ENCODE assay signal across 1 cellular context in the genomic region with DNA sequence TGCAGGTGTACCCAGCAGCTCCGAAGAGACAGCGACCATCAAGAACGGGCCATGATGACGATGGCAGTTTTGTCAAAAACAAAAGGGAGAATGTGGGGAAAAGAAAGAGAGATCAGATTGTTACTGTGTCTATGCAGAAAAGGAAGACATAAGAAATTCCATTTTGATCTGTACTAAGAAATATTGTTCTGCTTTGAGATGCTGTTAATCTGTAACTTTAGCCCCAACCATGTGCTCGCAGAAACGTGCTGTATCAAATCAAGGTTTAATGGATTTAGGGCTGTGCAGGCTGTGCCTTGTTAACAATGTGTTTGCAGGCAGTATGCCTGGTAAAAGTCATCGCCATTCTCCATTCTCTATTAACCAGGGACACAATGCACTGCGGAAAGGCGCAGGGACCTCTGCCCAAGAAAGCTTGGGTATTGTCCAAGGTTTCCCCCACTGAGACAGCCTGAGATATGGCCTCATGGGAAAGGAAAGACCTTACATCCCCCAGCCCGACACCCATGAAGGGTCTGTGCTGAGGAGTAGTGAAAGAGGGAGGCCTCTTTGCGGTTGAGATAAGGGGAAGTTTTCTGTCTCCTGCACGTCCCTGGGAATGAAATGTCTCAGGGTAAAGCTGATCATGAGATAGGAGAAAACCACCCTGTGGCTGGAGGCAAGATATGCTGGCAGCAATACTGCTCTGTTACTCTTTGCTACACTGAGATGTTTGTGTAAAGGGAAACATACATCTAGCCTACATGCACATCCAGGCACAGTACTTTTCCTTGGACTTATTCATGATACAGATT.
A peak's percentile ranks its signal among the peaks of the same experiment; 100 is the strongest.
TF ChIP-seq lines count a peak whose summit lies in the region.
"Not testable (repeated sequence)": the region's sequence is repeated elsewhere in the genome, so short reads cannot be mapped to it uniquely, and the experiment has no call there.

No MANE protein-coding gene starts in this region.

TF ChIP-seq in K562, 482 proteins besides CTCF, POLR2A, EP300 and RAD21 (continued from another document and continues in another):
- 0 out of 2 replicates have a peak, but pooled peaks have one; percentile 21 for TF ChIP-seq CC2D1A (IDR thresholded peaks at IDR 0.05)
- TF ChIP-seq, protein P1, sequence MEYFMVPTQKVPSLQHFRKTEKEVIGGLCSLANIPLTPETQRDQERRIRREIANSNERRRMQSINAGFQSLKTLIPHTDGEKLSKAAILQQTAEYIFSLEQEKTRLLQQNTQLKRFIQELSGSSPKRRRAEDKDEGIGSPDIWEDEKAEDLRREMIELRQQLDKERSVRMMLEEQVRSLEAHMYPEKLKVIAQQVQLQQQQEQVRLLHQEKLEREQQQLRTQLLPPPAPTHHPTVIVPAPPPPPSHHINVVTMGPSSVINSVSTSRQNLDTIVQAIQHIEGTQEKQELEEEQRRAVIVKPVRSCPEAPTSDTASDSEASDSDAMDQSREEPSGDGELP (CRISPR knock-in tag; IDR thresholded peaks at IDR 0.05; ENCODE audit: borderline replicate concordance) = 0 out of 2 replicates have a peak, but pooled peaks have one; percentile 33
- 0 out of 2 replicates have a peak, but pooled peaks have one; percentile 39 for TF ChIP-seq MYNN (IDR thresholded peaks at IDR 0.05)
- not testable (repeated sequence) for TF ChIP-seq MYNN (CRISPR knock-in tag; IDR thresholded peaks at IDR 0.05); TEAD4 (CRISPR knock-in tag; IDR thresholded peaks at IDR 0.05; ENCODE audit: borderline replicate concordance); FOXM1 (CRISPR knock-in tag; IDR thresholded peaks at IDR 0.05; ENCODE audit: low read depth); ATF1 (CRISPR knock-in tag; IDR thresholded peaks at IDR 0.05)
- TF ChIP-seq ARID1B (IDR thresholded peaks at IDR 0.05) = peak; percentile 89
- TF ChIP-seq, protein P2, sequence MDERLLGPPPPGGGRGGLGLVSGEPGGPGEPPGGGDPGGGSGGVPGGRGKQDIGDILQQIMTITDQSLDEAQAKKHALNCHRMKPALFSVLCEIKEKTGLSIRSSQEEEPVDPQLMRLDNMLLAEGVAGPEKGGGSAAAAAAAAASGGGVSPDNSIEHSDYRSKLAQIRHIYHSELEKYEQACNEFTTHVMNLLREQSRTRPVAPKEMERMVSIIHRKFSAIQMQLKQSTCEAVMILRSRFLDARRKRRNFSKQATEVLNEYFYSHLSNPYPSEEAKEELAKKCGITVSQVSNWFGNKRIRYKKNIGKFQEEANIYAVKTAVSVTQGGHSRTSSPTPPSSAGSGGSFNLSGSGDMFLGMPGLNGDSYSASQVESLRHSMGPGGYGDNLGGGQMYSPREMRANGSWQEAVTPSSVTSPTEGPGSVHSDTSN (CRISPR knock-in tag; IDR thresholded peaks at IDR 0.05; ENCODE audit: low read depth) = not testable (repeated sequence)
- TF ChIP-seq, protein P2 (tag; conservative IDR thresholded peaks at IDR 0.05; ENCODE audit: low read depth) = peak; percentile 41; the same call in 1 of the 2 replicates
- TF ChIP-seq BCOR (IDR thresholded peaks at IDR 0.05) = peak; percentile 81
- TF ChIP-seq ZEB2 (IDR thresholded peaks at IDR 0.05) = peak; percentile 56; the same call in 1 of the 2 replicates
- peak; percentile 53 for TF ChIP-seq ATF7 (IDR thresholded peaks at IDR 0.05)
- peak; percentile 80 for TF ChIP-seq MTA1 (IDR thresholded peaks at IDR 0.05; ENCODE audit: borderline replicate concordance)
- peak; percentile 62 for TF ChIP-seq CBFA2T2 (conservative IDR thresholded peaks at IDR 0.05)
- TF ChIP-seq, protein P3, sequence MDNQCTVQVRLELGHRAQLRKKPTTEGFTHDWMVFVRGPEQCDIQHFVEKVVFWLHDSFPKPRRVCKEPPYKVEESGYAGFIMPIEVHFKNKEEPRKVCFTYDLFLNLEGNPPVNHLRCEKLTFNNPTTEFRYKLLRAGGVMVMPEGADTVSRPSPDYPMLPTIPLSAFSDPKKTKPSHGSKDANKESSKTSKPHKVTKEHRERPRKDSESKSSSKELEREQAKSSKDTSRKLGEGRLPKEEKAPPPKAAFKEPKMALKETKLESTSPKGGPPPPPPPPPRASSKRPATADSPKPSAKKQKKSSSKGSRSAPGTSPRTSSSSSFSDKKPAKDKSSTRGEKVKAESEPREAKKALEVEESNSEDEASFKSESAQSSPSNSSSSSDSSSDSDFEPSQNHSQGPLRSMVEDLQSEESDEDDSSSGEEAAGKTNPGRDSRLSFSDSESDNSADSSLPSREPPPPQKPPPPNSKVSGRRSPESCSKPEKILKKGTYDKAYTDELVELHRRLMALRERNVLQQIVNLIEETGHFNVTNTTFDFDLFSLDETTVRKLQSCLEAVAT (IDR thresholded peaks at IDR 0.05) = peak in 1 of 2 experiments; percentile 95; a peak in 2 of 4 replicates
- peak; percentile 49 for TF ChIP-seq HDAC3 (IDR thresholded peaks at IDR 0.05; ENCODE audit: borderline replicate concordance, partially characterized antibody)
- peak; percentile 22; the same call in 1 of the 2 replicates for TF ChIP-seq POLR2AphosphoS5 (IDR thresholded peaks at IDR 0.05; ENCODE audit: control insufficient read depth, insufficient read depth, low read depth, low read length)
- TF ChIP-seq ZNF766 (CRISPR knock-in tag; conservative IDR thresholded peaks at IDR 0.05) = peak; percentile 55; the same call in 1 of the 2 replicates
- TF ChIP-seq MBD2 (IDR thresholded peaks at IDR 0.05; ENCODE audit: borderline replicate concordance, low read depth) = peak; percentile 37; the same call in 1 of the 2 replicates
- TF ChIP-seq CTBP1 (IDR thresholded peaks at IDR 0.05; ENCODE audit: borderline replicate concordance) = peak; percentile 89
- TF ChIP-seq, protein P4, sequence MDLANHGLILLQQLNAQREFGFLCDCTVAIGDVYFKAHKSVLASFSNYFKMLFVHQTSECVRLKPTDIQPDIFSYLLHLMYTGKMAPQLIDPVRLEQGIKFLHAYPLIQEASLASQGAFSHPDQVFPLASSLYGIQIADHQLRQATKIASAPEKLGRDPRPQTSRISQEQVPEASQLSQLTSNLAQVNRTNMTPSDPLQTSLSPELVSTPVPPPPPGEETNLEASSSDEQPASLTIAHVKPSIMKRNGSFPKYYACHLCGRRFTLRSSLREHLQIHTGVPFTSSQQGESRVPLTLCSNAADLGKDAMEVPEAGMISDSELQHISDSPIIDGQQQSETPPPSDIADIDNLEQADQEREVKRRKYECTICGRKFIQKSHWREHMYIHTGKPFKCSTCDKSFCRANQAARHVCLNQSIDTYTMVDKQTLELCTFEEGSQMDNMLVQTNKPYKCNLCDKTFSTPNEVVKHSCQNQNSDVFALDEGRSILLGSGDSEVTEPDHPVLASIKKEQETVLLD (IDR thresholded peaks at IDR 0.05) = peak; percentile 64; the same call in 1 of the 2 replicates
- peak; percentile 62 for TF ChIP-seq FOSL1 (tag; conservative IDR thresholded peaks at IDR 0.05)
- TF ChIP-seq SOX6 (IDR thresholded peaks at IDR 0.05) = peak; percentile 89
- TF ChIP-seq, protein P5, sequence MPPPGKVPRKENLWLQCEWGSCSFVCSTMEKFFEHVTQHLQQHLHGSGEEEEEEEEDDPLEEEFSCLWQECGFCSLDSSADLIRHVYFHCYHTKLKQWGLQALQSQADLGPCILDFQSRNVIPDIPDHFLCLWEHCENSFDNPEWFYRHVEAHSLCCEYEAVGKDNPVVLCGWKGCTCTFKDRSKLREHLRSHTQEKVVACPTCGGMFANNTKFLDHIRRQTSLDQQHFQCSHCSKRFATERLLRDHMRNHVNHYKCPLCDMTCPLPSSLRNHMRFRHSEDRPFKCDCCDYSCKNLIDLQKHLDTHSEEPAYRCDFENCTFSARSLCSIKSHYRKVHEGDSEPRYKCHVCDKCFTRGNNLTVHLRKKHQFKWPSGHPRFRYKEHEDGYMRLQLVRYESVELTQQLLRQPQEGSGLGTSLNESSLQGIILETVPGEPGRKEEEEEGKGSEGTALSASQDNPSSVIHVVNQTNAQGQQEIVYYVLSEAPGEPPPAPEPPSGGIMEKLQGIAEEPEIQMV (tag; conservative IDR thresholded peaks at IDR 0.05; ENCODE audit: low read depth) = peak; percentile 49; the same call in 1 of the 2 replicates
- peak; percentile 43; the same call in 1 of the 2 replicates for TF ChIP-seq ZBTB17 (CRISPR knock-in tag; IDR thresholded peaks at IDR 0.05)
- TF ChIP-seq, protein P6, sequence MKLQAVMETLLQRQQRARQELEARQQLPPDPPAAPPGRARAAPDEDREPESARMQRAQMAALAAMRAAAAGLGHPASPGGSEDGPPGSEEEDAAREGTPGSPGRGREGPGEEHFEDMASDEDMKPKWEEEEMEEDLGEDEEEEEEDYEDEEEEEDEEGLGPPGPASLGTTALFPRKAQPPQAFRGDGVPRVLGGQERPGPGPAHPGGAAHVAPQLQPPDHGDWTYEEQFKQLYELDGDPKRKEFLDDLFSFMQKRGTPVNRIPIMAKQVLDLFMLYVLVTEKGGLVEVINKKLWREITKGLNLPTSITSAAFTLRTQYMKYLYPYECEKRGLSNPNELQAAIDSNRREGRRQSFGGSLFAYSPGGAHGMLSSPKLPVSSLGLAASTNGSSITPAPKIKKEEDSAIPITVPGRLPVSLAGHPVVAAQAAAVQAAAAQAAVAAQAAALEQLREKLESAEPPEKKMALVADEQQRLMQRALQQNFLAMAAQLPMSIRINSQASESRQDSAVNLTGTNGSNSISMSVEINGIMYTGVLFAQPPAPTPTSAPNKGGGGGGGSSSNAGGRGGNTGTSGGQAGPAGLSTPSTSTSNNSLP (IDR thresholded peaks at IDR 0.05; ENCODE audit: borderline replicate concordance, low read depth, low read length) = 0 out of 2 replicates have a peak, but pooled peaks have one; percentile 20
- peak in 1 of 2 experiments; percentile 78; a peak in 1 of 4 replicates for TF ChIP-seq ARNT (IDR thresholded peaks at IDR 0.05)
- 0 out of 2 replicates have a peak, but pooled peaks have one; percentile 61 for TF ChIP-seq SMAD3 (CRISPR knock-in tag; conservative IDR thresholded peaks at IDR 0.05)
- TF ChIP-seq SREBF2 (CRISPR knock-in tag; IDR thresholded peaks at IDR 0.05) = 0 out of 2 replicates have a peak, but pooled peaks have one; percentile 14
- peak in 1 of 2 experiments; percentile 93; a peak in 2 of 4 replicates for TF ChIP-seq TEAD1 (CRISPR knock-in tag; IDR thresholded peaks at IDR 0.05)
- TF ChIP-seq TEAD4 (IDR thresholded peaks at IDR 0.05; ENCODE audit: low read length) = peak; percentile 65; the same call in 1 of the 2 replicates
- peak; percentile 81; the same call in 1 of the 2 replicates for TF ChIP-seq CBFB (CRISPR knock-in tag; IDR thresholded peaks at IDR 0.05)
- TF ChIP-seq RCOR1 (IDR thresholded peaks at IDR 0.05; ENCODE audit: borderline replicate concordance in 1 of 2, low read depth in 2 of 2, low read length in 2 of 2) = peak in 1 of 2 experiments; percentile 94; a peak in 2 of 4 replicates
- 0 out of 2 replicates have a peak, but pooled peaks have one; percentile 14 for TF ChIP-seq FOXM1 (IDR thresholded peaks at IDR 0.05; ENCODE audit: low read depth)
- TF ChIP-seq SMAD4 (CRISPR knock-in tag; conservative IDR thresholded peaks at IDR 0.05) = peak; percentile 86
- peak in 1 of 2 experiments; percentile 27; a peak in 2 of 4 replicates for TF ChIP-seq NONO (IDR thresholded peaks at IDR 0.05; ENCODE audit: low read depth in 2 of 2, low read length in 1 of 2)
- TF ChIP-seq BHLHE40 (IDR thresholded peaks at IDR 0.05; ENCODE audit: low read length) = peak; percentile 80
- TF ChIP-seq STAT5A (IDR thresholded peaks at IDR 0.05; ENCODE audit: borderline replicate concordance, low read length) = peak; percentile 43; the same call in 1 of the 2 replicates
- peak; percentile 54 for TF ChIP-seq CCNT2 (IDR thresholded peaks at IDR 0.05; ENCODE audit: borderline replicate concordance, extremely low read depth, insufficient read length, low read depth, low read length)
- 0 out of 2 replicates have a peak, but pooled peaks have one; percentile 31 for TF ChIP-seq ATF1 (tag; IDR thresholded peaks at IDR 0.05)
- 0 out of 2 replicates have a peak, but pooled peaks have one; percentile 11 for TF ChIP-seq OTX1 (CRISPR knock-in tag; IDR thresholded peaks at IDR 0.05)
- TF ChIP-seq NCOR1 (IDR thresholded peaks at IDR 0.05) = peak; percentile 80
- TF ChIP-seq TBL1XR1 (IDR thresholded peaks at IDR 0.05; ENCODE audit: low read length in 2 of 2) = peak in 1 of 2 experiments; percentile 80; a peak in 2 of 4 replicates
- 0 out of 2 replicates have a peak, but pooled peaks have one; percentile 32 for TF ChIP-seq DDX20 (tag; IDR thresholded peaks at IDR 0.05; ENCODE audit: low read depth)
- peak in 1 of 2 experiments; percentile 66; a peak in 2 of 4 replicates for TF ChIP-seq MAZ (CRISPR knock-in tag; conservative IDR thresholded peaks at IDR 0.05 in 1 of 2, IDR thresholded peaks at IDR 0.05 in 1 of 2)
- peak; percentile 70 for TF ChIP-seq MTA2 (IDR thresholded peaks at IDR 0.05; ENCODE audit: low read depth)
- TF ChIP-seq, protein P7, sequence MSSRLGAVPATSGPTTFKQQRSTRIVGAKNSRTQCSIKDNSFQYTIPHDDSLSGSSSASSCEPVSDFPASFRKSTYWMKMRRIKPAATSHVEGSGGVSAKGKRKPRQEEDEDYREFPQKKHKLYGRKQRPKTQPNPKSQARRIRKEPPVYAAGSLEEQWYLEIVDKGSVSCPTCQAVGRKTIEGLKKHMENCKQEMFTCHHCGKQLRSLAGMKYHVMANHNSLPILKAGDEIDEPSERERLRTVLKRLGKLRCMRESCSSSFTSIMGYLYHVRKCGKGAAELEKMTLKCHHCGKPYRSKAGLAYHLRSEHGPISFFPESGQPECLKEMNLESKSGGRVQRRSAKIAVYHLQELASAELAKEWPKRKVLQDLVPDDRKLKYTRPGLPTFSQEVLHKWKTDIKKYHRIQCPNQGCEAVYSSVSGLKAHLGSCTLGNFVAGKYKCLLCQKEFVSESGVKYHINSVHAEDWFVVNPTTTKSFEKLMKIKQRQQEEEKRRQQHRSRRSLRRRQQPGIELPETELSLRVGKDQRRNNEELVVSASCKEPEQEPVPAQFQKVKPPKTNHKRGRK (tag; IDR thresholded peaks at IDR 0.05) = peak; percentile 88
- peak; percentile 58 for TF ChIP-seq FOXJ2 (tag; IDR thresholded peaks at IDR 0.05)
- TF ChIP-seq CBFA2T3 (IDR thresholded peaks at IDR 0.05) = peak; percentile 83
- peak; percentile 87 for TF ChIP-seq DPF2 (IDR thresholded peaks at IDR 0.05)
- TF ChIP-seq TAL1 (IDR thresholded peaks at IDR 0.05) = peak; percentile 56
- TF ChIP-seq, protein P8, sequence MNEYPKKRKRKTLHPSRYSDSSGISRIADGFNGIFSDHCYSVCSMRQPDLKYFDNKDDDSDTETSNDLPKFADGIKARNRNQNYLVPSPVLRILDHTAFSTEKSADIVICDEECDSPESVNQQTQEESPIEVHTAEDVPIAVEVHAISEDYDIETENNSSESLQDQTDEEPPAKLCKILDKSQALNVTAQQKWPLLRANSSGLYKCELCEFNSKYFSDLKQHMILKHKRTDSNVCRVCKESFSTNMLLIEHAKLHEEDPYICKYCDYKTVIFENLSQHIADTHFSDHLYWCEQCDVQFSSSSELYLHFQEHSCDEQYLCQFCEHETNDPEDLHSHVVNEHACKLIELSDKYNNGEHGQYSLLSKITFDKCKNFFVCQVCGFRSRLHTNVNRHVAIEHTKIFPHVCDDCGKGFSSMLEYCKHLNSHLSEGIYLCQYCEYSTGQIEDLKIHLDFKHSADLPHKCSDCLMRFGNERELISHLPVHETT (CRISPR knock-in tag; conservative IDR thresholded peaks at IDR 0.05 in 1 of 2, IDR thresholded peaks at IDR 0.05 in 1 of 2) = 0 out of 4 replicates have a peak, but pooled peaks of 1 of the 2 experiments have one; percentile 29
- TF ChIP-seq KDM1A (IDR thresholded peaks at IDR 0.05) = peak; percentile 61 to 78; a peak in 3 of 4 replicates
- peak; percentile 92 for TF ChIP-seq RNF2 (IDR thresholded peaks at IDR 0.05)
